Comparison of ENCODE assay signal across 16 cellular contexts in the genomic region with DNA sequence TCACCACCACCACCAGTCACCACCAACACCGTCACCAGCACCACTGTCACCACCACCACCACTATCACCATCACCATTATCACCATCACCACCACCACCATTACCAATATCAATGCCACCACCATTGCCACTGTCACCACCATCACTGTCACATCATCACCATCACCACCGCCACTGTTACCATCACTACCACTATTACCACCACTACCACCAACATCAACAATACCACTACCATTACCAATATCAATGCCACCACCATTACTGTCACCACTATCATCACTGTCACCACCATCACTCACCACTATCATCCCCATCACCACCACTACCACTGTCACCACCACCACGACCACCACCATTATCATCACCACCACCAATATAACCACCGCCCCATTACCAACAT. TPM values are rescaled to one million over a fixed set of nuclear protein-coding genes. Genes with fewer than 3 reads are reported as not detected.
DNase-seq lines count a peak whose midpoint lies in the region; ATAC-seq and TF ChIP-seq lines count a peak whose summit lies in the region.
"Had no signal": no experiment of that assay in that cellular context is flagged by ENCODE, and none has a peak within 500 bp of the region (broad histone marks: within the 10 kb centered on the region; RNA-seq: fewer than 3 reads in every experiment).

No MANE protein-coding gene starts in this region.

- H3K27ac Mint-ChIP-seq in activated CD8-positive, alpha-beta T cell treated with anti-CD3 and anti-CD28 coated beads, Interleukin-2, amount 10 ng/mL, durations not matched to agents 7 days and 5 days = peak overlapping the region; percentile 43
- H3K27ac Mint-ChIP-seq in activated CD8-positive, alpha-beta T cell treated with anti-CD3 and anti-CD28 coated beads for 36 hours = no peak overlapping the region
- H3K27ac Mint-ChIP-seq in stimulated activated naive CD8-positive, alpha-beta T cell treated with anti-CD3 and anti-CD28 coated beads, Interleukin-15, Interleukin-2, amounts not matched to agents 100 ng/mL and 50 ng/mL, for 24 hours = peak overlapping the region; percentile 37
- H3K27ac Mint-ChIP-seq: B cell had no signal

- POLR2A ChIA-PET in activated CD8-positive, alpha-beta T cell treated with anti-CD3 and anti-CD28 coated beads, Interleukin-2, amount 10 ng/mL, durations not matched to agents 7 days and 5 days (lab: Charles Lee) = no interaction called here
- POLR2A ChIA-PET in activated CD8-positive, alpha-beta T cell treated with anti-CD3 and anti-CD28 coated beads for 36 hours (lab: Charles Lee) = no interaction called here

- H3K9me3 Mint-ChIP-seq in activated CD8-positive, alpha-beta T cell treated with anti-CD3 and anti-CD28 coated beads, Interleukin-2, amount 10 ng/mL, durations not matched to agents 7 days and 5 days (ENCODE audit: insufficient read depth) = no peaks in the 10 kb centered on the region
- no peaks in the 10 kb centered on the region for H3K9me3 Mint-ChIP-seq in activated CD8-positive, alpha-beta T cell treated with anti-CD3 and anti-CD28 coated beads for 36 hours
- H3K9me3 Mint-ChIP-seq in stimulated activated naive CD8-positive, alpha-beta T cell treated with anti-CD3 and anti-CD28 coated beads, Interleukin-15, Interleukin-2, amounts not matched to agents 100 ng/mL and 50 ng/mL, for 24 hours = no peaks in the 10 kb centered on the region

- H3K4me3 Mint-ChIP-seq in activated CD8-positive, alpha-beta T cell treated with anti-CD3 and anti-CD28 coated beads, Interleukin-2, amount 10 ng/mL, durations not matched to agents 7 days and 5 days = no peak overlapping the region
- no peak overlapping the region for H3K4me3 Mint-ChIP-seq in activated CD8-positive, alpha-beta T cell treated with anti-CD3 and anti-CD28 coated beads for 36 hours
- no peak overlapping the region for H3K4me3 Mint-ChIP-seq in stimulated activated naive CD8-positive, alpha-beta T cell treated with anti-CD3 and anti-CD28 coated beads, Interleukin-15, Interleukin-2, amounts not matched to agents 100 ng/mL and 50 ng/mL, for 24 hours
- H3K4me3 Mint-ChIP-seq: B cell had no signal

- H3K4me1 Mint-ChIP-seq in activated CD8-positive, alpha-beta T cell treated with anti-CD3 and anti-CD28 coated beads, Interleukin-2, amount 10 ng/mL, durations not matched to agents 7 days and 5 days (ENCODE audit: low read depth) = peaks cover 20% of the 10 kb centered on the region
- H3K4me1 Mint-ChIP-seq in activated CD8-positive, alpha-beta T cell treated with anti-CD3 and anti-CD28 coated beads for 36 hours (ENCODE audit: low read depth) = peaks cover 17% of the 10 kb centered on the region
- H3K4me1 Mint-ChIP-seq in stimulated activated naive CD8-positive, alpha-beta T cell treated with anti-CD3 and anti-CD28 coated beads, Interleukin-15, Interleukin-2, amounts not matched to agents 100 ng/mL and 50 ng/mL, for 24 hours (ENCODE audit: low read depth) = peaks cover 22% of the 10 kb centered on the region

- TF ChIP-seq CTCF in activated CD8-positive, alpha-beta T cell treated with anti-CD3 and anti-CD28 coated beads for 36 hours (IDR thresholded peaks at IDR 0.05) = no peak

- no peaks in the 10 kb centered on the region for H3K36me3 Mint-ChIP-seq in activated CD8-positive, alpha-beta T cell treated with anti-CD3 and anti-CD28 coated beads, Interleukin-2, amount 10 ng/mL, durations not matched to agents 7 days and 5 days (ENCODE audit: low read depth)
- H3K36me3 Mint-ChIP-seq in activated CD8-positive, alpha-beta T cell treated with anti-CD3 and anti-CD28 coated beads for 36 hours (ENCODE audit: low read depth) = no peaks in the 10 kb centered on the region
- no peaks in the 10 kb centered on the region for H3K36me3 Mint-ChIP-seq in stimulated activated naive CD8-positive, alpha-beta T cell treated with anti-CD3 and anti-CD28 coated beads, Interleukin-15, Interleukin-2, amounts not matched to agents 100 ng/mL and 50 ng/mL, for 24 hours (ENCODE audit: low read depth)

- CTCF ChIA-PET in activated CD8-positive, alpha-beta T cell treated with anti-CD3 and anti-CD28 coated beads, Interleukin-2, amount 10 ng/mL, durations not matched to agents 7 days and 5 days (lab: Charles Lee) = no interaction called here
- CTCF ChIA-PET in activated CD8-positive, alpha-beta T cell treated with anti-CD3 and anti-CD28 coated beads for 36 hours (lab: Charles Lee) = no interaction called here

- ATAC-seq in activated CD8-positive, alpha-beta T cell treated with anti-CD3 and anti-CD28 coated beads, Interleukin-2, amount 10 ng/mL, durations not matched to agents 7 days and 5 days = no peak
- ATAC-seq in activated CD8-positive, alpha-beta T cell treated with anti-CD3 and anti-CD28 coated beads for 36 hours = no peak
- ATAC-seq in stimulated activated naive CD8-positive, alpha-beta T cell treated with anti-CD3 and anti-CD28 coated beads, Interleukin-15, Interleukin-2, amounts not matched to agents 100 U/mL and 50 U/mL, for 24 hours = no peak
- no peak for ATAC-seq in sciatic nerve

- peaks cover 8% of the 10 kb centered on the region for H3K27me3 Mint-ChIP-seq in activated CD8-positive, alpha-beta T cell treated with anti-CD3 and anti-CD28 coated beads, Interleukin-2, amount 10 ng/mL, durations not matched to agents 7 days and 5 days (ENCODE audit: low read depth)
- peaks cover 8% of the 10 kb centered on the region for H3K27me3 Mint-ChIP-seq in activated CD8-positive, alpha-beta T cell treated with anti-CD3 and anti-CD28 coated beads for 36 hours
- H3K27me3 Mint-ChIP-seq in stimulated activated naive CD8-positive, alpha-beta T cell treated with anti-CD3 and anti-CD28 coated beads, Interleukin-15, Interleukin-2, amounts not matched to agents 100 ng/mL and 50 ng/mL, for 24 hours = peaks cover 7% of the 10 kb centered on the region
- H3K27me3 Mint-ChIP-seq: B cell had no signal

- no peak for DNase-seq in activated CD8-positive, alpha-beta T cell treated with anti-CD3 and anti-CD28 coated beads, Interleukin-2, amount 10 ng/mL, durations not matched to agents 7 days and 5 days
- DNase-seq in activated CD8-positive, alpha-beta T cell treated with anti-CD3 and anti-CD28 coated beads for 36 hours = no peak
- no peak for DNase-seq in stimulated activated naive CD8-positive, alpha-beta T cell treated with anti-CD3 and anti-CD28 coated beads, Interleukin-15, Interleukin-2, amounts not matched to agents 100 U/mL and 50 U/mL, for 24 hours
- peak; percentile 21 for DNase-seq in sciatic nerve (ENCODE audit: low spot score)
- DNase-seq in stimulated activated CD4-positive, alpha-beta T cell treated with anti-CD3 and anti-CD28 coated beads, Interleukin-12 subunit alpha, Interleukin-12 subunit beta, amount 100 ng/mL, for 4 hours = no peak
- DNase-seq in NCI-H187 treated with DMSO at 0.1 percent for 48 hours (lab: John Stamatoyannopoulos, UW) = no peak
- DNase-seq: DMS53, GDM1, Kasumi-1, NCI-H1417, NCI-H1694 treated with DMSO at 0.1 percent for 48 hours, NCI-H446, NCI-H526 treated with DMSO at 0.1 percent for 48 hours, OCI-M1 had no signal

- intact Hi-C loops in activated CD8-positive, alpha-beta T cell treated with anti-CD3 and anti-CD28 coated beads for 36 hours (cut with micrococcal nuclease) = loop anchor here (1.0 to 5.0 kb wide), 2 partner anchors 136 to 177 kb away; a partner anchor contains a TSS
- intact Hi-C loops in sciatic nerve (cut with DNase I) = loop anchor here (5.0 kb wide), 1 partner anchor 137 kb away; no protein-coding TSS in a partner anchor

RNA-seq across cellular contexts. Expression of a gene that starts 14.0 kb away (rescaled TPM):
- not detected for total RNA-seq in activated CD8-positive, alpha-beta T cell treated with anti-CD3 and anti-CD28 coated beads, Interleukin-2, amount 10 ng/mL, durations not matched to agents 7 days and 5 days
- not detected for total RNA-seq in activated CD8-positive, alpha-beta T cell treated with anti-CD3 and anti-CD28 coated beads for 36 hours
- 37.6 TPM for total RNA-seq in sciatic nerve
- total RNA-seq: B cell had no signal

RNA-seq across cellular contexts. Expression of a gene that starts 18.1 kb away (rescaled TPM):
- total RNA-seq in activated CD8-positive, alpha-beta T cell treated with anti-CD3 and anti-CD28 coated beads, Interleukin-2, amount 10 ng/mL, durations not matched to agents 7 days and 5 days = 10 to 100 TPM; 20.6 to 20.8 TPM
- 10 to 100 TPM; 20.0 to 21.5 TPM for total RNA-seq in activated CD8-positive, alpha-beta T cell treated with anti-CD3 and anti-CD28 coated beads for 36 hours
- total RNA-seq in sciatic nerve = 13.9 TPM

RNA-seq across cellular contexts. Expression of a gene that starts 41.8 kb away (rescaled TPM):
- total RNA-seq in activated CD8-positive, alpha-beta T cell treated with anti-CD3 and anti-CD28 coated beads, Interleukin-2, amount 10 ng/mL, durations not matched to agents 7 days and 5 days = 100 to 1,000 TPM; 213 to 221 TPM
- total RNA-seq in activated CD8-positive, alpha-beta T cell treated with anti-CD3 and anti-CD28 coated beads for 36 hours = 100 to 1,000 TPM; 159 to 177 TPM
- 119 TPM for total RNA-seq in sciatic nerve

Comparison
In these comparisons a context has a peak if more than half of its experiments do, and no peak if none do; other contexts are left out.
1. RNA of a gene that starts 14.0 kb away (total RNA-seq): 37.6 TPM in sciatic nerve (single experiment); not detected in activated CD8-positive, alpha-beta T cell treated with anti-CD3 and anti-CD28 coated beads for 36 hours and not detected in activated CD8-positive, alpha-beta T cell treated with anti-CD3 and anti-CD28 coated beads, Interleukin-2, amount 10 ng/mL, durations not matched to agents 7 days and 5 days; every median in the first group is over 10 times any median in the second.